Comparison of ENCODE assay signal across 8 cellular contexts in genomic region chr12:93441111-93441616, GRCh38. TPM values are rescaled to one million over a fixed set of nuclear protein-coding genes. Genes with fewer than 3 reads are reported as not detected.
DNase-seq lines count a peak whose midpoint lies in the region; ATAC-seq and TF ChIP-seq lines count a peak whose summit lies in the region.

No MANE protein-coding gene starts in this region.

- under 1% methylated on average over 21 of the region's 55 CpGs for WGBS in prostate gland

- no peak for TF ChIP-seq POLR2A in prostate gland (IDR thresholded peaks at IDR 0.05)

- no peaks in the 10 kb centered on the region for H3K27me3 ChIP-seq in PC-3 (ENCODE audit: low read length)
- no peaks in the 10 kb centered on the region for H3K27me3 ChIP-seq in prostate gland (replicated peaks; ENCODE audit: insufficient read depth)

- CTCF ChIA-PET in PC-3 (lab: Charles Lee), result no interaction called here
- CTCF ChIA-PET in activated naive CD4-positive, alpha-beta T cell treated with anti-CD3 and anti-CD28 coated beads, Interleukin-2, amount 10 ng/mL, durations not matched to agents 7 days and 5 days (lab: Charles Lee), result interaction anchor here (2.2 kb wide), 1 partner anchor 21 kb away, joined by 8 read pairs; no protein-coding TSS in a partner anchor

- ATAC-seq in PC-3 (peak; percentile 10; the same call in 1 of the 2 replicates), Right ventricle myocardium superior (ENCODE audit: poor library complexity) (peak; percentile 18), GM18520 (IDR thresholded peaks at IDR 0.05; ENCODE audit: unreplicated experiment) (no peak)

- peak overlapping the region; percentile 91 for H3K4me3 Mint-ChIP-seq in activated naive CD4-positive, alpha-beta T cell treated with anti-CD3 and anti-CD28 coated beads, Interleukin-2, amount 10 ng/mL, durations not matched to agents 7 days and 5 days

- peak overlapping the region; percentile 96 for H3K27ac Mint-ChIP-seq in activated naive CD4-positive, alpha-beta T cell treated with anti-CD3 and anti-CD28 coated beads, Interleukin-2, amount 10 ng/mL, durations not matched to agents 7 days and 5 days

- H3K4me1 Mint-ChIP-seq in activated naive CD4-positive, alpha-beta T cell treated with anti-CD3 and anti-CD28 coated beads, Interleukin-2, amount 10 ng/mL, durations not matched to agents 7 days and 5 days, result peaks cover 60% of the 10 kb centered on the region

- POLR2A ChIA-PET in PC-3 (lab: Charles Lee; ENCODE audit: unreplicated experiment), result interaction anchor here (0.6 kb wide), 1 partner anchor 1400 kb away, joined by 3 read pairs; no protein-coding TSS in a partner anchor

- DNase-seq in NK-92 treated with Interleukin-12 subunit alpha and Interleukin-12 subunit beta, amount 100 ng/mL, for 24 hours (lab: John Stamatoyannopoulos, UW), result peak; percentile 28
- DNase-seq in NK-92 (lab: John Stamatoyannopoulos, UW; ENCODE audit: unreplicated experiment) (no peak), PC-3 (peak; percentile 12), Right ventricle myocardium superior (peak; percentile 66), prostate gland (ENCODE audit: low spot score) (peak; percentile 5), pons (ENCODE audit: low spot score) (no peak)
- DNase-seq in activated naive CD4-positive, alpha-beta T cell treated with anti-CD3 and anti-CD28 coated beads, Interleukin-2, amount 10 ng/mL, durations not matched to agents 7 days and 5 days, result peak; percentile 68

- H3K9ac ChIP-seq in PC-3 (ENCODE audit: low read length), result peak overlapping the region; percentile 95

- H3K36me3 Mint-ChIP-seq in activated naive CD4-positive, alpha-beta T cell treated with anti-CD3 and anti-CD28 coated beads, Interleukin-2, amount 10 ng/mL, durations not matched to agents 7 days and 5 days, result peaks cover 11% of the 10 kb centered on the region

- H3K9me3 ChIP-seq in PC-3 (ENCODE audit: low read length) (no peaks in the 10 kb centered on the region), prostate gland (no peaks in the 10 kb centered on the region)

- peaks cover 34% of the 10 kb centered on the region for H3K4me1 ChIP-seq in PC-3 (ENCODE audit: insufficient read depth, low read length)
- peaks cover 6% of the 10 kb centered on the region for H3K4me1 ChIP-seq in prostate gland (replicated peaks)

- no peaks in the 10 kb centered on the region for H3K27me3 Mint-ChIP-seq in activated naive CD4-positive, alpha-beta T cell treated with anti-CD3 and anti-CD28 coated beads, Interleukin-2, amount 10 ng/mL, durations not matched to agents 7 days and 5 days

- H3K9me3 Mint-ChIP-seq in activated naive CD4-positive, alpha-beta T cell treated with anti-CD3 and anti-CD28 coated beads, Interleukin-2, amount 10 ng/mL, durations not matched to agents 7 days and 5 days, result no peaks in the 10 kb centered on the region

- peak overlapping the region; percentile 91 for H3K4me2 ChIP-seq in PC-3 (ENCODE audit: low read length)

- H3K4me3 ChIP-seq in PC-3 (ENCODE audit: low read length), result peak overlapping the region; percentile 86
- peak overlapping the region; percentile 99 to 100 for H3K4me3 ChIP-seq in prostate gland

- intact Hi-C loops in PC-3 (cut with micrococcal nuclease) (loop anchor here (10.0 kb wide), 1 partner anchor 664 kb away; no protein-coding TSS in a partner anchor), Right ventricle myocardium superior (cut with DNase I) (no loop called here), prostate gland (cut with DNase I) (no loop called here)

- H3K27ac ChIP-seq in PC-3 (ENCODE audit: low read length) (peak overlapping the region; percentile 68), prostate gland (peak overlapping the region; percentile 91)

- no peaks in the 10 kb centered on the region for H3F3A ChIP-seq in PC-3 (ENCODE audit: low read length, unreplicated experiment)

- BruUV-seq in PC-3 (replicated peaks; lab: Mats Ljungman, UMichigan), result no TSS peak

- peak overlapping the region; percentile 71; the same call in 1 of the 2 replicates for H2AFZ ChIP-seq in PC-3 (ENCODE audit: low read length)

- H3K9me2 ChIP-seq in PC-3 (replicated peaks; ENCODE audit: low read length), result no peaks in the 10 kb centered on the region

- peaks cover 56% of the 10 kb centered on the region for H3K79me2 ChIP-seq in PC-3 (ENCODE audit: low read length)

- no peaks in the 10 kb centered on the region for H3K36me3 ChIP-seq in PC-3 (ENCODE audit: low read depth, low read length)
- H3K36me3 ChIP-seq in prostate gland, result no peaks in the 10 kb centered on the region

- peaks cover 49% of the 10 kb centered on the region for H4K20me1 ChIP-seq in PC-3 (ENCODE audit: low read length)

- no peak for TF ChIP-seq CTCF in PC-3 (conservative IDR thresholded peaks at IDR 0.05; ENCODE audit: low read depth, low read length)
- TF ChIP-seq CTCF in prostate gland (IDR thresholded peaks at IDR 0.05), result no peak

RNA-seq across cellular contexts. Expression of gene UBE2N, which starts 0.6 kb away (rescaled TPM):
- total RNA-seq in PC-3 (2014; rRNA removed) (128 and 205 TPM in 2 replicates), Right ventricle myocardium superior (77.3 TPM), prostate gland (10 to 100 TPM; 49.0 to 71.5 TPM)

RNA-seq across cellular contexts. Expression of gene MRPL42, which starts 26.1 kb away (rescaled TPM):
- total RNA-seq in PC-3 (2014; rRNA removed) (69.6 and 119 TPM in 2 replicates), Right ventricle myocardium superior (39.9 TPM), prostate gland (10 to 100 TPM; 39.8 to 64.9 TPM)

Comparison
In these comparisons a context has a peak if more than half of its experiments do, and no peak if none do; other contexts are left out.
1. DNase-seq: peak in NK-92 treated with Interleukin-12 subunit alpha and Interleukin-12 subunit beta, amount 100 ng/mL, for 24 hours (single experiment), PC-3 (single experiment), activated naive CD4-positive, alpha-beta T cell treated with anti-CD3 and anti-CD28 coated beads, Interleukin-2, amount 10 ng/mL, durations not matched to agents 7 days and 5 days (single experiment), Right ventricle myocardium superior (single experiment) and prostate gland (single experiment); none in NK-92 (single experiment) and pons (single experiment).